ENCODE assay signal across 9 cellular contexts in genomic region chr9:130126721-130127429, GRCh38. TPM values are rescaled to one million over a fixed set of nuclear protein-coding genes. Genes with fewer than 3 reads are reported as not detected.
DNase-seq lines count a peak whose midpoint lies in the region; ATAC-seq and TF ChIP-seq lines count a peak whose summit lies in the region.
"Had no signal": no experiment of that assay in that cellular context is flagged by ENCODE, and none has a peak within 500 bp of the region (broad histone marks: within the 10 kb centered on the region; RNA-seq: fewer than 3 reads in every experiment).

No MANE protein-coding gene starts in this region.

- CTCF ChIA-PET in activated CD4-positive, alpha-beta memory T cell treated with anti-CD3 and anti-CD28 coated beads, Interleukin-2, amount 10 ng/mL, durations not matched to agents 7 days and 5 days (lab: Charles Lee) = interaction anchor here (1.8 to 2.2 kb wide), 3 partner anchors 19 to 238 kb away, joined by 7 to 11 read pairs (median 7); no protein-coding TSS in a partner anchor

- H3K9me3 ChIP-seq in cardiac muscle cell (ENCODE audit: low read depth) = no peaks in the 10 kb centered on the region

- no peak for DNase-seq in cardiac muscle cell (ENCODE audit: low read depth in 1 of 2, low spot score in 1 of 2)
- no peak for DNase-seq in Right ventricle myocardium superior
- DNase-seq in activated CD4-positive, alpha-beta memory T cell treated with anti-CD3 and anti-CD28 coated beads, Interleukin-2, amount 10 ng/mL, durations not matched to agents 7 days and 5 days = no peak
- peak; percentile 71 for DNase-seq in kidney glomerular epithelial cell (lab: John Stamatoyannopoulos, UW)
- DNase-seq in H4 (ENCODE audit: low spot score) = no peak
- no peak for DNase-seq in omental fat pad (ENCODE audit: low spot score)
- DNase-seq: NCI-H2227 treated with DMSO at 0.1 percent for 48 hours had no signal

- H3K27me3 Mint-ChIP-seq in activated CD4-positive, alpha-beta memory T cell treated with anti-CD3 and anti-CD28 coated beads, Interleukin-2, amount 10 ng/mL, durations not matched to agents 7 days and 5 days = no peaks in the 10 kb centered on the region

- peak overlapping the region; percentile 100 for H3K27ac Mint-ChIP-seq in activated CD4-positive, alpha-beta memory T cell treated with anti-CD3 and anti-CD28 coated beads, Interleukin-2, amount 10 ng/mL, durations not matched to agents 7 days and 5 days

- peaks cover 20% of the 10 kb centered on the region for H3K4me1 ChIP-seq in cardiac muscle cell (ENCODE audit: low read depth)

- H3K4me1 Mint-ChIP-seq in activated CD4-positive, alpha-beta memory T cell treated with anti-CD3 and anti-CD28 coated beads, Interleukin-2, amount 10 ng/mL, durations not matched to agents 7 days and 5 days = peaks cover 54% of the 10 kb centered on the region

- H3K36me3 ChIP-seq in cardiac muscle cell = peaks cover 6% of the 10 kb centered on the region

- TF ChIP-seq CTCF in cardiac muscle cell (IDR thresholded peaks at IDR 0.05; ENCODE audit: low read depth, low read length) (no peak), omental fat pad (IDR thresholded peaks at IDR 0.05) (no peak)

- peak overlapping the region; percentile 35 for H3K27ac ChIP-seq in cardiac muscle cell

- no peaks in the 10 kb centered on the region for H3K9me3 Mint-ChIP-seq in activated CD4-positive, alpha-beta memory T cell treated with anti-CD3 and anti-CD28 coated beads, Interleukin-2, amount 10 ng/mL, durations not matched to agents 7 days and 5 days

- peak overlapping the region; percentile 16 for H3K4me3 Mint-ChIP-seq in activated CD4-positive, alpha-beta memory T cell treated with anti-CD3 and anti-CD28 coated beads, Interleukin-2, amount 10 ng/mL, durations not matched to agents 7 days and 5 days

- H3K36me3 Mint-ChIP-seq in activated CD4-positive, alpha-beta memory T cell treated with anti-CD3 and anti-CD28 coated beads, Interleukin-2, amount 10 ng/mL, durations not matched to agents 7 days and 5 days (ENCODE audit: low read depth) = peaks cover 46% of the 10 kb centered on the region

- H3K27me3 ChIP-seq in cardiac muscle cell = no peaks in the 10 kb centered on the region

- POLR2A ChIA-PET in activated CD4-positive, alpha-beta memory T cell treated with anti-CD3 and anti-CD28 coated beads, Interleukin-2, amount 10 ng/mL, durations not matched to agents 7 days and 5 days (lab: Charles Lee) = interaction anchor here (1.5 to 1.9 kb wide), 2 partner anchors 235 to 240 kb away, joined by 5 read pairs; no protein-coding TSS in a partner anchor

- no peak overlapping the region for H3K4me3 ChIP-seq in cardiac muscle cell

- ATAC-seq in Right ventricle myocardium superior (ENCODE audit: poor library complexity) = no peak
- no peak for ATAC-seq in HG02973 (IDR thresholded peaks at IDR 0.05; ENCODE audit: unreplicated experiment)
- ATAC-seq in GM21737 (IDR thresholded peaks at IDR 0.05; ENCODE audit: unreplicated experiment) = no peak
- ATAC-seq in omental fat pad (ENCODE audit: low FRiP score) = no peak

- intact Hi-C loops in Right ventricle myocardium superior (cut with DNase I) = no loop called here

RNA-seq across cellular contexts. Expression of gene NCS1, which starts 45.3 kb away (rescaled TPM):
- total RNA-seq in cardiac muscle cell (55.6 and 55.7 TPM in 2 replicates), Right ventricle myocardium superior (5.0 TPM), omental fat pad (10 to 100 TPM in 1 of 4 donors, 1 to 10 TPM in 3; 2.5 to 14.7 (median 4.0) TPM)
- polyA plus RNA-seq in cardiac muscle cell = 48.3 and 55.4 TPM in 2 replicates
- 1 to 10 TPM; 2.8 to 3.1 TPM for total RNA-seq in activated CD4-positive, alpha-beta memory T cell treated with anti-CD3 and anti-CD28 coated beads, Interleukin-2, amount 10 ng/mL, durations not matched to agents 7 days and 5 days
- 39.3 and 40.3 TPM in 2 replicates for total RNA-seq in H4 (2014; rRNA removed; shearing (Covaris generic))
